In the genomic region with DNA sequence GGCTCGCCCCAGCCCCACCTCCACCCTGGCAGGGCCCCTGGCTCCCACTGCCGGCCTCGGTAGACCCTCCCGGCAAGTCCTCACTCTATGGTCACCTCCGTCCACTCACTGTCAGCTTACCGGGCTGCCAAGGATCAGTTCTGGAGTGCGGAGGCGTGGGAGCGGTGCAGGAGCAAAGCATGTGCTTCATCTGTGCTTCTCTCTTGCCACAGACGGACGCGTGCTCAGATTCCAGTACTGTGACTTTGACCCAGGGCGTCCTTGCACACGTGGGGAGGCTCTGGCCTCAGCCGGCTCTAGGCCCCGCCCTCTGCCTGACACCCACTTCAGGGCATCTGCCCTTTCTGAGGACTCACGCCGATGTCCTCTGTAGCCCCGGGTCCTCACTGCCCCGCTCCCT, we compare ENCODE assay signal across 31 cellular contexts.
DNase-seq lines count a peak whose midpoint lies in the region; ATAC-seq and TF ChIP-seq lines count a peak whose summit lies in the region.
"Had no signal": no experiment of that assay in that cellular context is flagged by ENCODE, and none has a peak within 500 bp of the region (broad histone marks: within the 10 kb centered on the region; RNA-seq: fewer than 3 reads in every experiment).

No MANE protein-coding gene starts in this region.

- no peaks in the 10 kb centered on the region for H3K4me1 ChIP-seq in left ventricle myocardium inferior
- H3K4me1 ChIP-seq in lower lobe of right lung, result no peaks in the 10 kb centered on the region
- no peaks in the 10 kb centered on the region for H3K4me1 ChIP-seq in PC-9 (replicated peaks; ENCODE audit: insufficient read depth)
- H3K4me1 ChIP-seq: A549, SJCRH30 had no signal

- H3K4me2 ChIP-seq in PC-9, result no peak overlapping the region
- H3K4me2 ChIP-seq: A549 had no signal

- H3K4me3 ChIP-seq in left ventricle myocardium inferior, result no peak overlapping the region
- H3K4me3 ChIP-seq in lower lobe of right lung, result no peak overlapping the region
- no peak overlapping the region for H3K4me3 ChIP-seq in PC-9
- H3K4me3 ChIP-seq: A549, SJCRH30 had no signal

- POLR2A ChIA-PET in PC-9 (lab: Charles Lee; ENCODE audit: unreplicated experiment), result no interaction called here

- H3K27me3 ChIP-seq in left ventricle myocardium inferior (ENCODE audit: low read depth) (no peaks in the 10 kb centered on the region), lower lobe of right lung (ENCODE audit: low read depth) (no peaks in the 10 kb centered on the region), PC-9 (ENCODE audit: insufficient read depth, low read depth) (peaks cover 95% of the 10 kb centered on the region)
- H3K27me3 ChIP-seq: SJCRH30 had no signal

- no peaks in the 10 kb centered on the region for H3K9me2 ChIP-seq in PC-9 (ENCODE audit: insufficient read depth)

- intact Hi-C loops in cardiac septum (cut with DNase I) (no loop called here), left ventricle myocardium inferior (cut with micrococcal nuclease) (no loop called here), lower lobe of right lung (cut with DNase I) (no loop called here), sciatic nerve (cut with DNase I) (no loop called here), PC-9 (cut with micrococcal nuclease; ENCODE audit: unreplicated experiment) (no loop called here)

- DNase-seq in cardiac septum (ENCODE audit: low spot score) (peak; percentile 55), left ventricle myocardium inferior (no peak), lower lobe of right lung (peak; percentile 39), sciatic nerve (ENCODE audit: low spot score) (peak; percentile 42), PC-9 (no peak), T-helper 17 cell (no peak)
- DNase-seq: activated CD4-positive, alpha-beta T cell treated with anti-CD3 and anti-CD28 coated beads for 48 hours; activated CD8-positive, alpha-beta memory T cell treated with anti-CD3 and anti-CD28 coated beads for 24 hours; activated gamma-delta T cell treated with Interleukin-2 at 50 U/mL for 16 hours; activated T-cell treated with anti-CD3 and anti-CD28 coated beads for 4 hours; Calu3; DMS79 treated with DMSO at 0.1 percent for 48 hours; erythroblast; GDM1; Kasumi-1; MV-4-11; NCI-H146; NCI-H446; NCI-H748 treated with DMSO at 0.1 percent for 48 hours; nephron progenitor cell; SJCRH30; stimulated activated naive B cell treated with anti-CD40 and anti-IgM and Interleukin-4, amounts not matched to agents 10 μg/mL and 1 μg/mL and 100 μg/mL, for 72 hours; SW 1271; T-helper 9 cell; WERI-Rb-1 had no signal

- no peak overlapping the region for H3K27ac Mint-ChIP-seq in T-helper 17 cell
- H3K27ac Mint-ChIP-seq: dendritic cell treated with granulocyte-macrophage colony-stimulating factor and Interleukin-4, amounts not matched to agents 40 ng/mL and 50 ng/mL, for 4 days; nephron progenitor cell; stimulated activated naive B cell treated with anti-CD40 and anti-IgM and Interleukin-4, amounts not matched to agents 10 μg/mL and 1 μg/mL and 100 μg/mL, for 72 hours had no signal

- no peak overlapping the region for H2AFZ ChIP-seq in PC-9

- H3K36me3 ChIP-seq in left ventricle myocardium inferior (no peaks in the 10 kb centered on the region), lower lobe of right lung (no peaks in the 10 kb centered on the region), PC-9 (ENCODE audit: low read depth) (no peaks in the 10 kb centered on the region)
- H3K36me3 ChIP-seq: SJCRH30 had no signal

- no peaks in the 10 kb centered on the region for H4K20me1 ChIP-seq in PC-9 (ENCODE audit: insufficient read depth)

- no peaks in the 10 kb centered on the region for H3K79me2 ChIP-seq in PC-9 (ENCODE audit: low read depth)

- H3K4me3 Mint-ChIP-seq in T-helper 17 cell, result no peak overlapping the region
- H3K4me3 Mint-ChIP-seq: central memory CD8-positive, alpha-beta T cell; dendritic cell treated with granulocyte-macrophage colony-stimulating factor and Interleukin-4, amounts not matched to agents 40 ng/mL and 50 ng/mL, for 4 days; nephron progenitor cell; stimulated activated naive B cell treated with anti-CD40 and anti-IgM and Interleukin-4, amounts not matched to agents 10 μg/mL and 1 μg/mL and 100 μg/mL, for 72 hours had no signal

- no peaks in the 10 kb centered on the region for H3K27me3 Mint-ChIP-seq in T-helper 17 cell
- H3K27me3 Mint-ChIP-seq: central memory CD8-positive, alpha-beta T cell; dendritic cell treated with granulocyte-macrophage colony-stimulating factor and Interleukin-4, amounts not matched to agents 40 ng/mL and 50 ng/mL, for 4 days; stimulated activated naive B cell treated with anti-CD40 and anti-IgM and Interleukin-4, amounts not matched to agents 10 μg/mL and 1 μg/mL and 100 μg/mL, for 72 hours had no signal

- TF ChIP-seq CTCF in left ventricle myocardium inferior (IDR thresholded peaks at IDR 0.05; ENCODE audit: borderline replicate concordance), result no peak
- TF ChIP-seq CTCF in lower lobe of right lung (IDR thresholded peaks at IDR 0.05), result no peak
- no peak for TF ChIP-seq CTCF in PC-9 (conservative IDR thresholded peaks at IDR 0.05)

- H3K36me3 Mint-ChIP-seq in T-helper 17 cell (ENCODE audit: low read depth), result no peaks in the 10 kb centered on the region
- H3K36me3 Mint-ChIP-seq: stimulated activated naive B cell treated with anti-CD40 and anti-IgM and Interleukin-4, amounts not matched to agents 10 μg/mL and 1 μg/mL and 100 μg/mL, for 72 hours had no signal

- no peaks in the 10 kb centered on the region for H3K4me1 Mint-ChIP-seq in T-helper 17 cell
- H3K4me1 Mint-ChIP-seq: central memory CD8-positive, alpha-beta T cell; stimulated activated naive B cell treated with anti-CD40 and anti-IgM and Interleukin-4, amounts not matched to agents 10 μg/mL and 1 μg/mL and 100 μg/mL, for 72 hours had no signal

- H3K9me3 ChIP-seq in left ventricle myocardium inferior (replicated peaks), result no peaks in the 10 kb centered on the region
- no peaks in the 10 kb centered on the region for H3K9me3 ChIP-seq in lower lobe of right lung
- H3K9me3 ChIP-seq in PC-9 (ENCODE audit: insufficient read depth, low read depth), result 0 out of 2 replicates have a peak, but pooled peaks cover 4% of the 10 kb centered on the region
- no peaks in the 10 kb centered on the region for H3K9me3 ChIP-seq in T-helper 17 cell (ENCODE audit: control insufficient read depth, low read length, poor library complexity, severe bottlenecking)
- H3K9me3 ChIP-seq: A549, SJCRH30 had no signal

- BruUV-seq in PC-9 (replicated peaks; lab: Mats Ljungman, UMichigan), result no TSS peak

- H3F3A ChIP-seq in PC-9 (ENCODE audit: insufficient read depth, low read depth), result no peaks in the 10 kb centered on the region

- H3K27ac ChIP-seq in left ventricle myocardium inferior (replicated peaks) (no peak overlapping the region), lower lobe of right lung (no peak overlapping the region), PC-9 (no peak overlapping the region)
- H3K27ac ChIP-seq: A549, SJCRH30, WERI-Rb-1 had no signal

- ATAC-seq in lower lobe of right lung (peak in 1 of 2 donors; percentile 35), sciatic nerve (peak; percentile 24), GM18909 (IDR thresholded peaks at IDR 0.05; ENCODE audit: poor library complexity, unreplicated experiment) (no peak), T-helper 17 cell (no peak), HG02973 (IDR thresholded peaks at IDR 0.05; ENCODE audit: unreplicated experiment) (no peak)
- ATAC-seq: A549; HCT116; stimulated activated naive B cell treated with anti-CD40 and anti-IgM and Interleukin-4, amounts not matched to agents 10 μg/mL and 1 μg/mL and 100 μg/mL, for 72 hours had no signal

- CTCF ChIA-PET in PC-9 (lab: Charles Lee), result no interaction called here

Comparison
In these comparisons a context has a peak if more than half of its experiments do, and no peak if none do; other contexts are left out.
1. DNase-seq: peak in cardiac septum (single experiment), lower lobe of right lung (single experiment) and sciatic nerve (single experiment); none in left ventricle myocardium inferior (single experiment), PC-9 (0 of 2) and T-helper 17 cell (0 of 3).